In genomic region chr2:239751719-239752355, GRCh38 we compare ENCODE assay signal across 8 cellular contexts.
A peak's percentile ranks its signal among the peaks of the same experiment; 100 is the strongest.
DNase-seq lines count a peak whose midpoint lies in the region; ATAC-seq and TF ChIP-seq lines count a peak whose summit lies in the region.

No MANE protein-coding gene starts in this region.

- no peak for TF ChIP-seq POLR2A in NB4 (IDR thresholded peaks at IDR 0.05; ENCODE audit: extremely low read depth, insufficient read length)
- no peak for TF ChIP-seq POLR2A in stomach (IDR thresholded peaks at IDR 0.05)

- H3K4me3 ChIP-seq in NB4 (ENCODE audit: low read depth, low read length) (no peak overlapping the region), stomach (no peak overlapping the region)

- H3K9me3 ChIP-seq in stomach, result no peaks in the 10 kb centered on the region

- intact Hi-C loops in stomach (cut with DNase I; ENCODE audit: low total_unique reads), result no loop called here

- peaks cover 0 to 16% (median 7%) of the 10 kb centered on the region in 4 donors for H3K4me1 ChIP-seq in stomach

- no peaks in the 10 kb centered on the region for H3K36me3 ChIP-seq in stomach

- no peak overlapping the region for H3K27ac ChIP-seq in stomach

- no peak for TF ChIP-seq EP300 in stomach (IDR thresholded peaks at IDR 0.05)

- DNase-seq in NB4 (ENCODE audit: low read depth) (peak; percentile 82), activated T-cell treated with anti-CD3 and anti-CD28 coated beads for 4 hours (peak; percentile 9), left kidney (ENCODE audit: low read depth, low spot score) (peak; percentile 80), GM13976 (ENCODE audit: low spot score) (no peak), RPMI8226 (no peak), stomach (no peak)
- DNase-seq in stimulated activated CD8-positive, alpha-beta memory T cell treated with anti-CD3 and anti-CD28 coated beads, Interleukin-2, amount 100 ng/mL, for 48 hours (ENCODE audit: low read depth in 2 of 2), result peak; percentile 4 to 8

- ATAC-seq in HG03108 (IDR thresholded peaks at IDR 0.05; ENCODE audit: unreplicated experiment), result no peak

- in situ Hi-C loops in GM13976 (cut with MboI; ENCODE audit: low sequenced_read_pairs, unreplicated experiment), result no loop called here

- peaks cover 0 to 24% (median 0%) of the 10 kb centered on the region in 3 donors for H3K27me3 ChIP-seq in stomach

- TF ChIP-seq CTCF in NB4 (IDR thresholded peaks at IDR 0.05; ENCODE audit: low read depth, low read length) (no peak), GM13976 (IDR thresholded peaks at IDR 0.05; ENCODE audit: borderline replicate concordance, control extremely low read depth, extremely low read depth, insufficient read depth, missing control alignments) (no peak), stomach (IDR thresholded peaks at IDR 0.05) (no peak)

- WGBS in stomach, 5 donors, result 50 to 72% (median 61%) methylated on average over 9 to 23 of the region's 23 CpGs

Comparison
In these comparisons a context has a peak if more than half of its experiments do, and no peak if none do; other contexts are left out.
1. DNase-seq: peak in NB4 (single experiment), activated T-cell treated with anti-CD3 and anti-CD28 coated beads for 4 hours (single experiment), left kidney (single experiment) and stimulated activated CD8-positive, alpha-beta memory T cell treated with anti-CD3 and anti-CD28 coated beads, Interleukin-2, amount 100 ng/mL, for 48 hours (2 of 2); none in GM13976 (single experiment), RPMI8226 (single experiment) and stomach (single experiment).